9 cellular contexts compared by ENCODE assay signal in the genomic region with DNA sequence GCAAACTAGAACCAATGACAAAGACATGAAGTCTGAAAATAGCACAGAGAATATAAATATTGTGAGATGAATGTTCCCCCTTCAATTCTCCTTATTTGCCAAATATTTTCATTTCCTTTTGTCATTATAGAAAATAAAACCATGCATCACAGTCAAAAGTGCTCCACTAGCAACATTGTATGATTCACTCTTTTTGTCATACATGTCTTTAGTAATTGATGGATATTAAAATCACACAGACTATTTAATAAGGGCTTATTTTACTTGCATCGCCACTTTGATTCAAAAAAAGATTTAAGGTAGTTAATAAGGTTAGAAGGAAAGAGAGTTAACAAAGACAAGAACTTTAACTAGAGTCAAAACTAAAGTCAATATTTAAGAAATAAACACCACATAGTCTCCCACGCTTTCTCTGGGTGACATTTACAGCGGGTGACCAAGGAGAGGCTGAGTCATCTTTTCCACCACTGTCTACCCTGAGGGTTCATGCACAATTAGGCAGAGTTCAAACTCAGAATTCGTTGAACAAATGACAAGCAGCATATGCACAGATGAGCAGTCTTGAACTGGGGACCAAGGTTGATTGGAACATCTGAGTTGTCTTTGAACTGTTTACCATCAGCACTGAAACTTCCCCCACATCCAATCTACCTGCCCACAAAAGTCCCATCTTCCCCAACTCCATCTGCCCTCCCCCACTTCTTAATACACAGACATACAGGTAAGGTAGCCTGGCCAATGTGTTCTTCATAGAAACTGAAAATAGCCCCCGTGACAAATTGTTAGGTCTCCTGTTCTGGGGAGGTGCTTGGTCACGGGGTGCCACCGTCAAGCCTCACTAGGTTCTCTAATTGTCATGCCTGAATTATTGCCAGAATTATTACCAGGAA. TPM values are rescaled to one million over a fixed set of nuclear protein-coding genes. Genes with fewer than 3 reads are reported as not detected.
DNase-seq lines count a peak whose midpoint lies in the region; ATAC-seq and TF ChIP-seq lines count a peak whose summit lies in the region.
"Had no signal": no experiment of that assay in that cellular context is flagged by ENCODE, and none has a peak within 500 bp of the region (broad histone marks: within the 10 kb centered on the region; RNA-seq: fewer than 3 reads in every experiment).

No MANE protein-coding gene starts in this region.

- H2AFZ ChIP-seq in GM23338 (no peak overlapping the region), SK-N-SH (ENCODE audit: low read depth) (no peak overlapping the region)

- H3K36me3 Mint-ChIP-seq in GM23338 (ENCODE audit: low read depth), result peaks cover 78% of the 10 kb centered on the region

- H3K36me3 ChIP-seq in GM23338 (ENCODE audit: insufficient read depth) (peaks cover 19% of the 10 kb centered on the region; the same call in 1 of the 2 replicates), SK-N-SH (replicated peaks in 1 of 2; ENCODE audit: control insufficient read depth in 1 of 2, insufficient read depth in 2 of 2, low read length in 1 of 2) (no peaks in the 10 kb centered on the region)
- H3K36me3 ChIP-seq: cardiac muscle cell had no signal

- TF ChIP-seq POLR2A in NB4 (IDR thresholded peaks at IDR 0.05; ENCODE audit: extremely low read depth, insufficient read length), result no peak

- peaks cover 24% of the 10 kb centered on the region for H3K4me1 Mint-ChIP-seq in GM23338

- H3K27me3 ChIP-seq in GM23338 (ENCODE audit: insufficient read depth) (no peaks in the 10 kb centered on the region), SK-N-SH (ENCODE audit: insufficient read depth) (peaks cover 4% of the 10 kb centered on the region; the same call in 1 of the 2 replicates)
- H3K27me3 ChIP-seq: cardiac muscle cell had no signal

- TF ChIP-seq CTCF in GM23338 (conservative IDR thresholded peaks at IDR 0.05; ENCODE audit: low read depth in 2 of 2) (no peak), NB4 (IDR thresholded peaks at IDR 0.05; ENCODE audit: low read depth, low read length) (no peak), foreskin fibroblast (IDR thresholded peaks at IDR 0.05; ENCODE audit: low read depth, low read length) (no peak), SK-N-SH (IDR thresholded peaks at IDR 0.05) (no peak), omental fat pad (IDR thresholded peaks at IDR 0.05) (no peak)

- no peak overlapping the region for H3K9ac ChIP-seq in SK-N-SH

- no peaks in the 10 kb centered on the region for H3K9me3 ChIP-seq in SK-N-SH

- TF ChIP-seq EP300 in SK-N-SH (IDR thresholded peaks at IDR 0.05; ENCODE audit: borderline replicate concordance in 1 of 2, low read depth in 1 of 2, low read length in 1 of 2), result no peak

- H3F3A ChIP-seq in GM23338 (replicated peaks; ENCODE audit: low read depth), result peaks cover 8% of the 10 kb centered on the region; the same call in 1 of the 2 replicates
- H3F3A ChIP-seq in SK-N-SH (replicated peaks; ENCODE audit: insufficient read depth), result no peaks in the 10 kb centered on the region

- no peaks in the 10 kb centered on the region for H3K79me2 ChIP-seq in GM23338 (replicated peaks; ENCODE audit: insufficient read depth)
- H3K79me2 ChIP-seq in SK-N-SH (ENCODE audit: insufficient read depth), result no peaks in the 10 kb centered on the region; the same call in 1 of the 2 replicates

- H3K4me3 ChIP-seq in GM23338 (no peak overlapping the region), NB4 (ENCODE audit: low read depth, low read length) (no peak overlapping the region), foreskin fibroblast (ENCODE audit: low read depth in 1 of 2, low read length in 2 of 2) (no peak overlapping the region), SK-N-SH (ENCODE audit: low read depth in 2 of 2, low read length in 1 of 2) (no peak overlapping the region)
- H3K4me3 ChIP-seq: cardiac muscle cell had no signal

- ATAC-seq in GM18499 (IDR thresholded peaks at IDR 0.05; ENCODE audit: insufficient read depth, unreplicated experiment) (peak; percentile 97), GM23338 (no peak), omental fat pad (ENCODE audit: low FRiP score) (no peak)

- TF ChIP-seq RAD21 in SK-N-SH (IDR thresholded peaks at IDR 0.05; ENCODE audit: low read length), result no peak

- H3K27ac ChIP-seq in GM23338 (ENCODE audit: low read depth) (peak overlapping the region; percentile 96), SK-N-SH (ENCODE audit: low read depth in 2 of 2, low read length in 1 of 2) (no peak overlapping the region), caudate nucleus (ENCODE audit: low read depth, low read length) (no peak overlapping the region)
- H3K27ac ChIP-seq: cardiac muscle cell had no signal

- peaks cover 73% of the 10 kb centered on the region for H3K9me3 Mint-ChIP-seq in GM23338

- no peak overlapping the region for H3K4me3 Mint-ChIP-seq in GM23338

- H3K27me3 Mint-ChIP-seq in GM23338 (ENCODE audit: insufficient read depth, low read depth, poor library complexity), result peaks cover 14% of the 10 kb centered on the region

- POLR2A ChIA-PET in SK-N-SH (lab: Yijun Ruan, JAX), result no interaction called here

- no peaks in the 10 kb centered on the region for H4K20me1 ChIP-seq in GM23338 (replicated peaks; ENCODE audit: insufficient read depth)
- no peaks in the 10 kb centered on the region for H4K20me1 ChIP-seq in SK-N-SH (ENCODE audit: insufficient read depth)

- WGBS in SK-N-SH (ENCODE audit: low lambda C conversion rate), result 7% methylated on average over 7 of the region's 7 CpGs

- DNase-seq in GM23338 (ENCODE audit: low spot score), result no peak
- peak; percentile 72 for DNase-seq in NB4 (ENCODE audit: low read depth)
- peak; percentile 7 to 27 for DNase-seq in foreskin fibroblast
- no peak for DNase-seq in SK-N-SH
- DNase-seq in caudate nucleus (lab: John Stamatoyannopoulos, UW), result no peak
- DNase-seq in OCI-M2 (lab: John Stamatoyannopoulos, UW; ENCODE audit: unreplicated experiment), result no peak
- DNase-seq in omental fat pad (ENCODE audit: low spot score), result no peak

- H3K4me2 ChIP-seq in GM23338 (peak overlapping the region; percentile 27; the same call in 1 of the 2 replicates), SK-N-SH (no peak overlapping the region)

- peaks cover 22% of the 10 kb centered on the region for H3K9me2 ChIP-seq in GM23338 (ENCODE audit: insufficient read depth)
- H3K9me2 ChIP-seq in SK-N-SH, result no peaks in the 10 kb centered on the region

- H3K4me1 ChIP-seq in GM23338 (ENCODE audit: insufficient read depth) (peaks cover 16% of the 10 kb centered on the region), SK-N-SH (ENCODE audit: control insufficient read depth in 1 of 2, insufficient read depth in 2 of 2, low read depth in 1 of 2, low read length in 1 of 2) (no peaks in the 10 kb centered on the region)

- no peak overlapping the region for H3K27ac Mint-ChIP-seq in GM23338

- CTCF ChIA-PET in SK-N-SH (lab: Yijun Ruan, JAX), result no interaction called here

TF ChIP-seq in GM23338, 12 proteins besides CTCF, POLR2A, EP300 and RAD21 (continues in another document):
- TF ChIP-seq EZH2 (IDR thresholded peaks at IDR 0.05; ENCODE audit: low read depth, unreplicated experiment) (no peak), POLR2AphosphoS5 (IDR thresholded peaks at IDR 0.05; ENCODE audit: low read depth) (no peak), ZNF331 (CRISPR knock-in tag; IDR thresholded peaks at IDR 0.05; ENCODE audit: low read depth) (no peak)

TF ChIP-seq in SK-N-SH, 30 proteins besides CTCF, POLR2A, EP300 and RAD21 (continues in another document):
- TF ChIP-seq SMC3 (IDR thresholded peaks at IDR 0.05; ENCODE audit: low read depth, low read length) (no peak), YY1 (IDR thresholded peaks at IDR 0.05; ENCODE audit: low read depth) (no peak), FOXM1 (IDR thresholded peaks at IDR 0.05; ENCODE audit: low read depth) (no peak), RXRA (IDR thresholded peaks at IDR 0.05; ENCODE audit: borderline replicate concordance, low read depth) (no peak), FOSL2 (IDR thresholded peaks at IDR 0.05; ENCODE audit: borderline replicate concordance, low read depth) (no peak), USF1 (IDR thresholded peaks at IDR 0.05; ENCODE audit: borderline replicate concordance, low read depth) (no peak), RFX5 (IDR thresholded peaks at IDR 0.05; ENCODE audit: low read length) (no peak), RCOR1 (IDR thresholded peaks at IDR 0.05; ENCODE audit: low read length) (no peak)
- TF ChIP-seq, protein P1, sequence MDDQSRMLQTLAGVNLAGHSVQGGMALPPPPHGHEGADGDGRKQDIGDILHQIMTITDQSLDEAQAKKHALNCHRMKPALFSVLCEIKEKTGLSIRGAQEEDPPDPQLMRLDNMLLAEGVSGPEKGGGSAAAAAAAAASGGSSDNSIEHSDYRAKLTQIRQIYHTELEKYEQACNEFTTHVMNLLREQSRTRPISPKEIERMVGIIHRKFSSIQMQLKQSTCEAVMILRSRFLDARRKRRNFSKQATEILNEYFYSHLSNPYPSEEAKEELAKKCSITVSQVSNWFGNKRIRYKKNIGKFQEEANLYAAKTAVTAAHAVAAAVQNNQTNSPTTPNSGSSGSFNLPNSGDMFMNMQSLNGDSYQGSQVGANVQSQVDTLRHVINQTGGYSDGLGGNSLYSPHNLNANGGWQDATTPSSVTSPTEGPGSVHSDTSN (IDR thresholded peaks at IDR 0.05), result no peak

RNA-seq across cellular contexts. Expression of gene C7orf25, which starts 42.5 kb away (rescaled TPM):
- 7.1 and 8.7 TPM in 2 replicates for total RNA-seq in GM23338 (2014; rRNA removed; shearing (Covaris generic))
- polyA plus RNA-seq in GM23338 (2016; fragmentation: Nextera tagmentation; extraction: Ambion mirVana) (1.2 and 1.7 TPM in 2 replicates), SK-N-SH (2012; rRNA removed) (6.1 and 7.8 TPM in 2 replicates)
- polyA plus RNA-seq in SK-N-SH (2012; cell fraction: cytosol; rRNA removed), result 9.1 and 11.6 TPM in 2 replicates
- 3.9 and 5.4 TPM in 2 replicates for polyA plus RNA-seq in SK-N-SH (2012; cell fraction: nucleus; rRNA removed)
- 10 to 100 TPM in 2 of 4 donors, 1 to 10 TPM in 2; 4.2 to 13.7 (median 10.0) TPM for total RNA-seq in omental fat pad

Comparison
In these comparisons a context has a peak if more than half of its experiments do, and no peak if none do; other contexts are left out.
1. DNase-seq: peak in NB4 (single experiment) and foreskin fibroblast (2 of 2); none in GM23338 (single experiment), SK-N-SH (single experiment), caudate nucleus (0 of 61), OCI-M2 (single experiment) and omental fat pad (single experiment).